In the genomic region with DNA sequence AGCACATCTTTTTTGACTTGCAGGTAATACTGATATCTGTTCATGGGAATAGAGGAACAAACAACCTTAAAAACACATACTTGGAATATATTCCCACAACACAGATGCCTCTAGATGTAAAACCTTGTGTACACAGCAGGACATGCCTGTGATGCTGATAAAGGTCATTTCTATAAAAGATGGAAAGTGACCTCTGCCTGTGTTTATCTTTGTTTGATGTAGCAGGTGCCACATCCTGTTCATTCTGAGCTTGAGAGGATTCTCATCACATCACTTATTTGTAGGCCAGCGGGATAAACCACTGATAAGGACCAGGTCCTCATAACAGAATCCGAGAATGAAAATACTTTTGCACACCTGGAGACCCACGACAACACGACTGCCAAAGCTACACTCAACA, we compare ENCODE assay signal across 24 cellular contexts.
A peak's percentile ranks its signal among the peaks of the same experiment; 100 is the strongest.
DNase-seq lines count a peak whose midpoint lies in the region; ATAC-seq, FAIRE-seq and TF ChIP-seq lines count a peak whose summit lies in the region.
"Had no signal": no experiment of that assay in that cellular context is flagged by ENCODE, and none has a peak within 500 bp of the region (broad histone marks: within the 10 kb centered on the region; RNA-seq: fewer than 3 reads in every experiment).

No MANE protein-coding gene starts in this region.

- H3K27me3 ChIP-seq in MM.1S (replicated peaks; ENCODE audit: insufficient read depth, low read length) (no peaks in the 10 kb centered on the region), keratinocyte (ENCODE audit: control insufficient read depth, extremely low read depth, insufficient read depth, low read length) (no peaks in the 10 kb centered on the region)
- H3K27me3 ChIP-seq: cardiac muscle cell, dorsolateral prefrontal cortex, Peyer's patch, upper lobe of left lung had no signal

- DNase-seq in DMS53 treated with DMSO at 0.1 percent for 48 hours (lab: John Stamatoyannopoulos, UW; ENCODE audit: unreplicated experiment), result peak; percentile 98
- peak; percentile 67 for DNase-seq in MM.1S
- peak; percentile 95 for DNase-seq in SW480 (ENCODE audit: low spot score)
- DNase-seq in keratinocyte (ENCODE audit: low read depth, low spot score), result no peak
- no peak for DNase-seq in NCI-H226
- no peak for DNase-seq in NCI-H2196 (lab: John Stamatoyannopoulos, UW; ENCODE audit: unreplicated experiment)
- DNase-seq: activated CD4-positive, alpha-beta T cell treated with anti-CD3 and anti-CD28 coated beads, Interleukin-2, amount 10 ng/mL, durations not matched to agents 24 days and 14 days; anterior cingulate cortex; CD4-positive, CD25-positive, alpha-beta regulatory T cell; dorsolateral prefrontal cortex; GF-D8; left cardiac atrium; naive thymus-derived CD4-positive, alpha-beta T cell; NCI-H1092 treated with DMSO at 0.1 percent for 48 hours; NCI-H2029; occipital lobe; Peyer's patch; T-helper 17 cell; upper lobe of left lung had no signal

- H3K4me1 ChIP-seq in MM.1S (ENCODE audit: low read length), result peaks cover 23% of the 10 kb centered on the region
- H3K4me1 ChIP-seq in keratinocyte (ENCODE audit: control insufficient read depth, extremely low read depth, insufficient read depth, low read length), result peaks cover 52% of the 10 kb centered on the region
- H3K4me1 ChIP-seq: HAP-1, Peyer's patch had no signal

- H3K27ac ChIP-seq in MM.1S (ENCODE audit: low read length), result peak overlapping the region; percentile 11; the same call in 1 of the 2 replicates
- peak overlapping the region; percentile 79 for H3K27ac ChIP-seq in keratinocyte (ENCODE audit: control insufficient read depth, insufficient read depth, low read length)
- H3K27ac ChIP-seq: cardiac muscle cell, Peyer's patch, upper lobe of left lung had no signal

- H3K79me2 ChIP-seq in MM.1S (ENCODE audit: low read length), result no peaks in the 10 kb centered on the region
- peaks cover 65% of the 10 kb centered on the region for H3K79me2 ChIP-seq in keratinocyte (ENCODE audit: control insufficient read depth, insufficient read depth, low read length)

- H4K20me1 ChIP-seq in MM.1S (ENCODE audit: insufficient read depth, low read length), result no peaks in the 10 kb centered on the region
- no peaks in the 10 kb centered on the region for H4K20me1 ChIP-seq in keratinocyte (ENCODE audit: control insufficient read depth, extremely low read depth, insufficient read depth, low read length)

- H3K9me3 ChIP-seq in MM.1S (replicated peaks; ENCODE audit: insufficient read depth, low read length), result no peaks in the 10 kb centered on the region
- no peaks in the 10 kb centered on the region for H3K9me3 ChIP-seq in keratinocyte (ENCODE audit: control insufficient read depth, low read depth, low read length)
- H3K9me3 ChIP-seq: HAP-1, upper lobe of left lung had no signal

- dilution Hi-C loops in keratinocyte (cut with MboI; ENCODE audit: extremely low pct_ligation_motif_present, low sequenced_read_pairs), result no loop called here

- H3K4me3 ChIP-seq in MM.1S (ENCODE audit: low read length) (no peak overlapping the region), keratinocyte (ENCODE audit: control insufficient read depth in 2 of 3, extremely low read depth in 1 of 3, insufficient read depth in 2 of 3, low read depth in 1 of 3, low read length in 3 of 3) (no peak overlapping the region)
- H3K4me3 ChIP-seq: cardiac muscle cell, dorsolateral prefrontal cortex, HAP-1, Peyer's patch, skin epidermis, upper lobe of left lung had no signal

- no peaks in the 10 kb centered on the region for H3K9me1 ChIP-seq in keratinocyte (ENCODE audit: control insufficient read depth, extremely low read depth, insufficient read depth, low read length)

- no peak overlapping the region for H3K9ac ChIP-seq in MM.1S (ENCODE audit: low read length)
- H3K9ac ChIP-seq in keratinocyte (ENCODE audit: control insufficient read depth, extremely low read depth, insufficient read depth, low read length), result peak overlapping the region; percentile 47

- TF ChIP-seq CTCF in MM.1S (IDR thresholded peaks at IDR 0.05; ENCODE audit: low read length) (no peak), keratinocyte (optimal IDR thresholded peaks at IDR 0.05 in 1 of 3, IDR thresholded peaks at IDR 0.05 in 1 of 3, conservative IDR thresholded peaks at IDR 0.05 in 1 of 3; ENCODE audit: extremely low read depth in 1 of 3, insufficient read depth in 2 of 3, low read length in 3 of 3) (no peak)

- H3F3A ChIP-seq in MM.1S (ENCODE audit: insufficient read depth, low read length), result 0 out of 2 replicates have a peak, but pooled peaks cover 3% of the 10 kb centered on the region

- FAIRE-seq in keratinocyte (lab: Jason Lieb, UNC), result no peak

- H2AFZ ChIP-seq in MM.1S (ENCODE audit: low read length) (no peak overlapping the region), keratinocyte (ENCODE audit: control insufficient read depth, low read length) (no peak overlapping the region)

- H3K9me2 ChIP-seq in MM.1S (replicated peaks; ENCODE audit: insufficient read depth, low read length), result no peaks in the 10 kb centered on the region

- ATAC-seq in GM19452 (IDR thresholded peaks at IDR 0.05; ENCODE audit: unreplicated experiment) (no peak), HG02981 (IDR thresholded peaks at IDR 0.05; ENCODE audit: unreplicated experiment) (no peak)
- ATAC-seq: left cardiac atrium; naive thymus-derived CD4-positive, alpha-beta T cell; T-helper 17 cell had no signal

- H3K36me3 ChIP-seq in MM.1S (replicated peaks; ENCODE audit: insufficient read depth, low read length) (no peaks in the 10 kb centered on the region), keratinocyte (ENCODE audit: control insufficient read depth in 2 of 2, extremely low read depth in 1 of 2, insufficient read depth in 2 of 2, low read length in 2 of 2) (peaks cover 7 to 16% of the 10 kb centered on the region in 2 experiments)
- H3K36me3 ChIP-seq: cardiac muscle cell, HAP-1, Peyer's patch, upper lobe of left lung had no signal

- peak overlapping the region; percentile 1; the same call in 1 of the 2 replicates for H3K4me2 ChIP-seq in MM.1S (ENCODE audit: low read depth, low read length)
- H3K4me2 ChIP-seq in keratinocyte (ENCODE audit: control insufficient read depth, extremely low read depth, insufficient read depth, low read depth, low read length), result peak overlapping the region; percentile 82

Comparison
In these comparisons a context has a peak if more than half of its experiments do, and no peak if none do; other contexts are left out.
1. DNase-seq: peak in DMS53 treated with DMSO at 0.1 percent for 48 hours (single experiment), MM.1S (single experiment) and SW480 (single experiment); none in keratinocyte (single experiment), NCI-H226 (single experiment) and NCI-H2196 (single experiment).